ENCODE assay signal across 8 cellular contexts in genomic region chr5:138354387-138354786, GRCh38. TPM values are rescaled to one million over a fixed set of nuclear protein-coding genes. Genes with fewer than 3 reads are reported as not detected.
DNase-seq lines count a peak whose midpoint lies in the region; ATAC-seq and TF ChIP-seq lines count a peak whose summit lies in the region.

No MANE protein-coding gene starts in this region.

- H3K9me3 Mint-ChIP-seq in T-helper 1 cell treated with Interleukin-12 subunit alpha and Interleukin-12 subunit beta and Interleukin-4 antibody, amounts not matched to agents 30 μg/mL and 1 μg/mL, for 36 hours = peaks cover 13% of the 10 kb centered on the region
- H3K9me3 Mint-ChIP-seq in activated T-helper 1 cell treated with anti-CD3 and anti-CD28 coated beads, Interleukin-12 subunit alpha, Interleukin-12 subunit beta, Interleukin-2, Interleukin-4 antibody, amounts not matched to agents 30 ng/mL and 10 ng/mL and 1 ng/mL, durations not matched to agents 14 hours and 24 hours and 36 hours = peaks cover 7% of the 10 kb centered on the region

- H3K4me3 ChIP-seq in iPS-18c (ENCODE audit: insufficient read depth, low read depth, low read length) (peak overlapping the region; percentile 95), stomach (peak overlapping the region; percentile 82 to 92 (median 88))

- H3K27ac Mint-ChIP-seq in T-helper 1 cell treated with Interleukin-12 subunit alpha and Interleukin-12 subunit beta and Interleukin-4 antibody, amounts not matched to agents 30 μg/mL and 1 μg/mL, for 36 hours = peak overlapping the region; percentile 93
- peak overlapping the region; percentile 97 for H3K27ac Mint-ChIP-seq in activated T-helper 1 cell treated with anti-CD3 and anti-CD28 coated beads, Interleukin-12 subunit alpha, Interleukin-12 subunit beta, Interleukin-2, Interleukin-4 antibody, amounts not matched to agents 30 ng/mL and 10 ng/mL and 1 ng/mL, durations not matched to agents 14 hours and 24 hours and 36 hours

- TF ChIP-seq EP300 in stomach (IDR thresholded peaks at IDR 0.05) = no peak

- H3K4me1 Mint-ChIP-seq in T-helper 1 cell treated with Interleukin-12 subunit alpha and Interleukin-12 subunit beta and Interleukin-4 antibody, amounts not matched to agents 30 μg/mL and 1 μg/mL, for 36 hours (ENCODE audit: low read depth) = peaks cover 33% of the 10 kb centered on the region
- H3K4me1 Mint-ChIP-seq in activated T-helper 1 cell treated with anti-CD3 and anti-CD28 coated beads, Interleukin-12 subunit alpha, Interleukin-12 subunit beta, Interleukin-2, Interleukin-4 antibody, amounts not matched to agents 30 ng/mL and 10 ng/mL and 1 ng/mL, durations not matched to agents 14 hours and 24 hours and 36 hours (ENCODE audit: low read depth) = peaks cover 51% of the 10 kb centered on the region

- peak overlapping the region; percentile 96 for H3K4me3 Mint-ChIP-seq in T-helper 1 cell treated with Interleukin-12 subunit alpha and Interleukin-12 subunit beta and Interleukin-4 antibody, amounts not matched to agents 30 μg/mL and 1 μg/mL, for 36 hours
- peak overlapping the region; percentile 100 for H3K4me3 Mint-ChIP-seq in activated T-helper 1 cell treated with anti-CD3 and anti-CD28 coated beads, Interleukin-12 subunit alpha, Interleukin-12 subunit beta, Interleukin-2, Interleukin-4 antibody, amounts not matched to agents 30 ng/mL and 10 ng/mL and 1 ng/mL, durations not matched to agents 14 hours and 24 hours and 36 hours

- 11 to 18% (median 17%) methylated on average over 5 of the region's 5 CpGs for WGBS in stomach, 5 donors

- peak overlapping the region in 4 of 5 donors; percentile 96 to 99 (median 98) for H3K27ac ChIP-seq in stomach

- H3K9me3 ChIP-seq in iPS-18c (ENCODE audit: control insufficient read depth, insufficient read depth, low read length) = peaks cover 3% of the 10 kb centered on the region
- H3K9me3 ChIP-seq in stomach = peaks cover 0 to 6% (median 0%) of the 10 kb centered on the region in 4 donors

- peaks cover 18% of the 10 kb centered on the region for H3K36me3 Mint-ChIP-seq in T-helper 1 cell treated with Interleukin-12 subunit alpha and Interleukin-12 subunit beta and Interleukin-4 antibody, amounts not matched to agents 30 μg/mL and 1 μg/mL, for 36 hours (ENCODE audit: low read depth)
- peaks cover 9% of the 10 kb centered on the region for H3K36me3 Mint-ChIP-seq in activated T-helper 1 cell treated with anti-CD3 and anti-CD28 coated beads, Interleukin-12 subunit alpha, Interleukin-12 subunit beta, Interleukin-2, Interleukin-4 antibody, amounts not matched to agents 30 ng/mL and 10 ng/mL and 1 ng/mL, durations not matched to agents 14 hours and 24 hours and 36 hours (ENCODE audit: low read depth)

- peaks cover 0 to 8% (median 2%) of the 10 kb centered on the region in 4 donors for H3K36me3 ChIP-seq in stomach

- intact Hi-C loops in activated T-helper 1 cell treated with anti-CD3 and anti-CD28 coated beads, Interleukin-12 subunit alpha, Interleukin-12 subunit beta, Interleukin-2, Interleukin-4 antibody, amounts not matched to agents 30 ng/mL and 10 ng/mL and 1 ng/mL, durations not matched to agents 14 hours and 24 hours and 36 hours (cut with micrococcal nuclease) = loop anchor here (5.0 to 10.0 kb wide), 3 partner anchors 322 to 1210 kb away; partner anchors contain the start of genes FAM13B, HNRNPA0 and UBE2D2
- intact Hi-C loops in stomach (cut with DNase I; ENCODE audit: low total_unique reads) = no loop called here

- no peaks in the 10 kb centered on the region for H3K27me3 ChIP-seq in stomach

- no peaks in the 10 kb centered on the region for H3K27me3 Mint-ChIP-seq in T-helper 1 cell treated with Interleukin-12 subunit alpha and Interleukin-12 subunit beta and Interleukin-4 antibody, amounts not matched to agents 30 μg/mL and 1 μg/mL, for 36 hours (ENCODE audit: low read depth)
- H3K27me3 Mint-ChIP-seq in activated T-helper 1 cell treated with anti-CD3 and anti-CD28 coated beads, Interleukin-12 subunit alpha, Interleukin-12 subunit beta, Interleukin-2, Interleukin-4 antibody, amounts not matched to agents 30 ng/mL and 10 ng/mL and 1 ng/mL, durations not matched to agents 14 hours and 24 hours and 36 hours (ENCODE audit: insufficient read depth) = peaks cover 3% of the 10 kb centered on the region

- TF ChIP-seq POLR2A in stomach (IDR thresholded peaks at IDR 0.05) = no peak

- no peak for DNase-seq in T-helper 1 cell
- DNase-seq in activated T-helper 1 cell treated with anti-CD3 and anti-CD28 coated beads, Interleukin-12 subunit alpha, Interleukin-12 subunit beta, Interleukin-2, Interleukin-4 antibody, amounts not matched to agents 30 ng/mL and 10 ng/mL and 1 ng/mL, durations not matched to agents 14 hours and 24 hours and 36 hours (ENCODE audit: low spot score) = no peak
- DNase-seq in stomach = no peak
- no peak for DNase-seq in G401 (ENCODE audit: low spot score)
- DNase-seq in cerebellar cortex (ENCODE audit: low spot score) = no peak

- no peak for ATAC-seq in HG03139 (IDR thresholded peaks at IDR 0.05; ENCODE audit: unreplicated experiment)

- H3K4me1 ChIP-seq in stomach = peaks cover 16 to 42% (median 28%) of the 10 kb centered on the region in 4 donors

- in situ Hi-C loops in G401 (cut with HindIII; ENCODE audit: low sequenced_read_pairs) = no loop called here

- TF ChIP-seq CTCF in stomach (IDR thresholded peaks at IDR 0.05) = no peak

RNA-seq across cellular contexts. Expression of gene KDM3B, which starts 1.9 kb away (rescaled TPM):
- 55.0 and 59.3 TPM in 2 replicates for total RNA-seq in activated T-helper 1 cell treated with anti-CD3 and anti-CD28 coated beads, Interleukin-12 subunit alpha, Interleukin-12 subunit beta, Interleukin-2, Interleukin-4 antibody, amounts not matched to agents 30 ng/mL and 10 ng/mL and 1 ng/mL, durations not matched to agents 14 hours and 24 hours and 36 hours
- total RNA-seq in stomach = 100 to 1,000 TPM in 1 of 5 donors, 10 to 100 TPM in 4; 47.1 to 107 (median 62.6) TPM
- polyA plus RNA-seq in stomach = 10 to 100 TPM; 12.6 to 20.8 (median 15.6) TPM
- total RNA-seq in G401 (2014; rRNA removed; shearing (Covaris generic)) = 56.3 and 72.0 TPM in 2 replicates

RNA-seq across cellular contexts. Expression of gene FAM53C, which starts 16.3 kb away (rescaled TPM):
- total RNA-seq in activated T-helper 1 cell treated with anti-CD3 and anti-CD28 coated beads, Interleukin-12 subunit alpha, Interleukin-12 subunit beta, Interleukin-2, Interleukin-4 antibody, amounts not matched to agents 30 ng/mL and 10 ng/mL and 1 ng/mL, durations not matched to agents 14 hours and 24 hours and 36 hours = 27.0 and 29.2 TPM in 2 replicates
- total RNA-seq in stomach = 10 to 100 TPM in 4 of 5 donors, under 1 TPM in 1; 0.29 to 43.3 (median 26.8) TPM
- 10 to 100 TPM in 1 of 3 donors, 1 to 10 TPM in 2; 7.0 to 13.4 (median 8.7) TPM for polyA plus RNA-seq in stomach
- total RNA-seq in G401 (2014; rRNA removed; shearing (Covaris generic)) = 57.3 and 76.4 TPM in 2 replicates

RNA-seq across cellular contexts. Expression of gene CDC25C, which starts 22.8 kb away (rescaled TPM):
- 5.3 and 5.6 TPM in 2 replicates for total RNA-seq in activated T-helper 1 cell treated with anti-CD3 and anti-CD28 coated beads, Interleukin-12 subunit alpha, Interleukin-12 subunit beta, Interleukin-2, Interleukin-4 antibody, amounts not matched to agents 30 ng/mL and 10 ng/mL and 1 ng/mL, durations not matched to agents 14 hours and 24 hours and 36 hours
- total RNA-seq in stomach = 1 to 10 TPM in 2 of 5 donors, not detected in 3; 2.9 to 4.1 TPM
- 1 to 10 TPM in 1 of 3 donors, under 1 TPM in 2; 0.75 to 2.1 (median 0.92) TPM for polyA plus RNA-seq in stomach
- 39.8 and 57.5 TPM in 2 replicates for total RNA-seq in G401 (2014; rRNA removed; shearing (Covaris generic))
